ENCODE assay signal across 10 cellular contexts in the genomic region with DNA sequence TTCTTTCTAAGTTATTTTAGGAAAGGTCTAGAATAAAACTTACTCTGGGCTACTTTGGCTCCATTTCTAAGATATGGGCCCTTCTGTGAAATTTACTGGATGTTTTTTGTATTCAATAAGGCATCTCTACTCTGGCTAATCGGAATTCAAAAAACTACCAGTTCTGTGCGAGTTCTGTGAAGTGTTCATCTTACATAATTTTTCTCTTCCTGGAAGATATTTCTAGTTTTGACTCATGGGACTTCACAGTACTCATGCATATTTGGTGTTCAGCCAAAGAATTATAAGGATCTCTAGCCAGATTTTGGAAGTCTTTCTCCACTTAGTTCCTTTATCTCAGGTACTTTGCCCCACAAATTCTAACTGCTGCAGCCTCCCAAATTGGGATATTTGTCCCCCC. TPM values are rescaled to one million over a fixed set of nuclear protein-coding genes. Genes with fewer than 3 reads are reported as not detected.
DNase-seq lines count a peak whose midpoint lies in the region; ATAC-seq and TF ChIP-seq lines count a peak whose summit lies in the region.
"Had no signal": no experiment of that assay in that cellular context is flagged by ENCODE, and none has a peak within 500 bp of the region (broad histone marks: within the 10 kb centered on the region; RNA-seq: fewer than 3 reads in every experiment).

No MANE protein-coding gene starts in this region.

- H3K4me3 ChIP-seq in foreskin fibroblast (ENCODE audit: low read depth in 1 of 2, low read length in 2 of 2) (no peak overlapping the region), thoracic aorta (peak overlapping the region; percentile 41), neural progenitor cell (no peak overlapping the region), prostate gland (no peak overlapping the region)

- no peak overlapping the region for H2AFZ ChIP-seq in neural progenitor cell (replicated peaks)

- no peak overlapping the region for H3K9ac ChIP-seq in neural progenitor cell

- no peaks in the 10 kb centered on the region for H4K20me1 ChIP-seq in neural progenitor cell (ENCODE audit: low read depth)

- WGBS in prostate gland = 48% methylated on average over 2 of the region's 2 CpGs

- no peaks in the 10 kb centered on the region for H3K27me3 Mint-ChIP-seq in activated CD4-positive, alpha-beta T cell treated with anti-CD3 and anti-CD28 coated beads, Interleukin-2, amount 10 ng/mL, durations not matched to agents 7 days and 5 days
- H3K27me3 Mint-ChIP-seq in T-cell (no peaks in the 10 kb centered on the region), neural progenitor cell (ENCODE audit: insufficient read depth, low read depth) (no peaks in the 10 kb centered on the region)

- no peak for DNase-seq in activated CD4-positive, alpha-beta T cell treated with anti-CD3 and anti-CD28 coated beads, Interleukin-2, amount 10 ng/mL, durations not matched to agents 7 days and 5 days
- DNase-seq in activated CD4-positive, alpha-beta T cell treated with anti-CD3 and anti-CD28 coated beads, Interleukin-2, amount 50 U/mL, for 48 hours = no peak
- DNase-seq in T-cell (no peak), foreskin fibroblast (peak; percentile 30 to 73), thoracic aorta (ENCODE audit: low spot score) (no peak), neural progenitor cell (ENCODE audit: low spot score) (no peak), prostate gland (ENCODE audit: low spot score) (no peak)
- DNase-seq: NCI-H526 had no signal

- H3F3A ChIP-seq in neural progenitor cell (ENCODE audit: low read depth) = no peaks in the 10 kb centered on the region

- no peak overlapping the region for H3K4me2 ChIP-seq in neural progenitor cell

- peaks cover 65% of the 10 kb centered on the region for H3K4me1 Mint-ChIP-seq in activated CD4-positive, alpha-beta T cell treated with anti-CD3 and anti-CD28 coated beads, Interleukin-2, amount 10 ng/mL, durations not matched to agents 7 days and 5 days
- H3K4me1 Mint-ChIP-seq in T-cell (peaks cover 68 to 71% (median 69%) of the 10 kb centered on the region in 3 donors), neural progenitor cell (no peaks in the 10 kb centered on the region)

- no peaks in the 10 kb centered on the region for H3K9me3 ChIP-seq in thoracic aorta
- H3K9me3 ChIP-seq in neural progenitor cell (ENCODE audit: low read depth) = no peaks in the 10 kb centered on the region
- no peaks in the 10 kb centered on the region for H3K9me3 ChIP-seq in prostate gland

- CTCF ChIA-PET in activated CD4-positive, alpha-beta T cell treated with anti-CD3 and anti-CD28 coated beads, Interleukin-2, amount 10 ng/mL, durations not matched to agents 7 days and 5 days (lab: Charles Lee) = interaction anchor here (0.7 to 1.3 kb wide), 2 partner anchors 9 to 11 kb away, joined by 3 to 4 read pairs; no protein-coding TSS in a partner anchor
- CTCF ChIA-PET in T-cell (lab: Charles Lee) = interaction anchor here (0.6 to 1.3 kb wide), 6 partner anchors 11 to 238 kb away, joined by 3 to 4 read pairs (median 3); no protein-coding TSS in a partner anchor

- H3K4me1 ChIP-seq in thoracic aorta (ENCODE audit: control insufficient read depth in 1 of 2, low read depth in 2 of 2) = peaks cover 32 to 75% of the 10 kb centered on the region in 2 donors
- H3K4me1 ChIP-seq in neural progenitor cell = no peaks in the 10 kb centered on the region
- no peaks in the 10 kb centered on the region for H3K4me1 ChIP-seq in prostate gland (replicated peaks)

- peaks cover 6% of the 10 kb centered on the region for H3K36me3 Mint-ChIP-seq in activated CD4-positive, alpha-beta T cell treated with anti-CD3 and anti-CD28 coated beads, Interleukin-2, amount 10 ng/mL, durations not matched to agents 7 days and 5 days (ENCODE audit: low read depth)
- H3K36me3 Mint-ChIP-seq in T-cell (no peaks in the 10 kb centered on the region), neural progenitor cell (no peaks in the 10 kb centered on the region)

- intact Hi-C loops in prostate gland (cut with DNase I) = no loop called here

- H3K27ac ChIP-seq in thoracic aorta (peak overlapping the region; percentile 68 to 83), neural progenitor cell (no peak overlapping the region), prostate gland (no peak overlapping the region)
- H3K27ac ChIP-seq: C4-2B had no signal

- peak overlapping the region; percentile 20 for H3K4me3 Mint-ChIP-seq in activated CD4-positive, alpha-beta T cell treated with anti-CD3 and anti-CD28 coated beads, Interleukin-2, amount 10 ng/mL, durations not matched to agents 7 days and 5 days
- H3K4me3 Mint-ChIP-seq in T-cell (peak overlapping the region; percentile 60 to 69 (median 61)), neural progenitor cell (no peak overlapping the region)

- H3K9me3 Mint-ChIP-seq in activated CD4-positive, alpha-beta T cell treated with anti-CD3 and anti-CD28 coated beads, Interleukin-2, amount 10 ng/mL, durations not matched to agents 7 days and 5 days = peaks cover 3% of the 10 kb centered on the region
- no peaks in the 10 kb centered on the region for H3K9me3 Mint-ChIP-seq in T-cell
- H3K9me3 Mint-ChIP-seq in neural progenitor cell = no peaks in the 10 kb centered on the region

- TF ChIP-seq CTCF in foreskin fibroblast (IDR thresholded peaks at IDR 0.05; ENCODE audit: low read depth, low read length) (no peak), thoracic aorta (IDR thresholded peaks at IDR 0.05) (no peak), neural progenitor cell (IDR thresholded peaks at IDR 0.05) (no peak), prostate gland (IDR thresholded peaks at IDR 0.05) (no peak)

- H3K79me2 ChIP-seq in neural progenitor cell (ENCODE audit: low read depth) = no peaks in the 10 kb centered on the region

- H3K36me3 ChIP-seq in thoracic aorta (no peaks in the 10 kb centered on the region), neural progenitor cell (no peaks in the 10 kb centered on the region), prostate gland (no peaks in the 10 kb centered on the region)

- ATAC-seq in T-cell (replicated peaks in 1 of 4) (peak in 2 of 4 experiments; percentile 51), thoracic aorta (ENCODE audit: insufficient number of reproducible peaks, low FRiP score, low read depth) (peak; percentile 64), HG03342 (IDR thresholded peaks at IDR 0.05; ENCODE audit: unreplicated experiment) (no peak)

- H3K27ac Mint-ChIP-seq in activated CD4-positive, alpha-beta T cell treated with anti-CD3 and anti-CD28 coated beads, Interleukin-2, amount 10 ng/mL, durations not matched to agents 7 days and 5 days = peak overlapping the region; percentile 76
- peak overlapping the region; percentile 93 to 97 for H3K27ac Mint-ChIP-seq in T-cell
- H3K27ac Mint-ChIP-seq in neural progenitor cell = no peak overlapping the region

- POLR2A ChIA-PET in activated CD4-positive, alpha-beta T cell treated with anti-CD3 and anti-CD28 coated beads, Interleukin-2, amount 10 ng/mL, durations not matched to agents 7 days and 5 days (lab: Charles Lee) = no interaction called here
- POLR2A ChIA-PET in T-cell (lab: Charles Lee) = interaction anchor here (0.6 to 1.1 kb wide), 4 partner anchors 9 to 18 kb away, joined by 3 read pairs; no protein-coding TSS in a partner anchor

- TF ChIP-seq POLR2A in prostate gland (IDR thresholded peaks at IDR 0.05) = no peak

- H3K27me3 ChIP-seq in thoracic aorta (replicated peaks; ENCODE audit: insufficient read depth) (no peaks in the 10 kb centered on the region), neural progenitor cell (no peaks in the 10 kb centered on the region), prostate gland (replicated peaks; ENCODE audit: insufficient read depth) (no peaks in the 10 kb centered on the region)

RNA-seq across cellular contexts. Expression of gene MBNL1, which starts 46.4 kb away (rescaled TPM):
- total RNA-seq in activated CD4-positive, alpha-beta T cell treated with anti-CD3 and anti-CD28 coated beads, Interleukin-2, amount 10 ng/mL, durations not matched to agents 7 days and 5 days = 100 to 1,000 TPM; 437 to 559 TPM
- total RNA-seq in T-cell = 100 to 1,000 TPM; 408 to 705 (median 423) TPM
- total RNA-seq in thoracic aorta = 1,000 to 10,000 TPM in 1 of 2 donors, 100 to 1,000 TPM in 1; 783 to 1,062 TPM
- 9.8 and 14.7 TPM in 2 replicates for total RNA-seq in neural progenitor cell (ENCODE audit: low replicate concordance)
- 100 to 1,000 TPM; 131 to 226 TPM for total RNA-seq in prostate gland

Comparison
In these comparisons a context has a peak if more than half of its experiments do, and no peak if none do; other contexts are left out.
1. DNase-seq: peak in foreskin fibroblast (2 of 2); none in activated CD4-positive, alpha-beta T cell treated with anti-CD3 and anti-CD28 coated beads, Interleukin-2, amount 10 ng/mL, durations not matched to agents 7 days and 5 days (single experiment), activated CD4-positive, alpha-beta T cell treated with anti-CD3 and anti-CD28 coated beads, Interleukin-2, amount 50 U/mL, for 48 hours (0 of 2), T-cell (0 of 34), thoracic aorta (single experiment), neural progenitor cell (single experiment) and prostate gland (single experiment).
2. H3K27ac ChIP-seq: peak in thoracic aorta (2 of 2); none in neural progenitor cell (single experiment) and prostate gland (0 of 2).